ENCODE assay signal across 17 cellular contexts in genomic region chr5:149001154-149001553, GRCh38.
"Had no signal": no experiment of that assay in that cellular context is flagged by ENCODE, and none has a peak within 500 bp of the region (broad histone marks: within the 10 kb centered on the region; RNA-seq: fewer than 3 reads in every experiment).

No MANE protein-coding gene starts in this region.

- H3K9me3 Mint-ChIP-seq: activated CD4-positive, alpha-beta T cell treated with anti-CD3 and anti-CD28 coated beads, Interleukin-2, amount 10 ng/mL, durations not matched to agents 24 days and 14 days; stimulated activated memory B cell treated with anti-CD40 and anti-IgM and Interleukin-4, amounts not matched to agents 10 μg/mL and 1 μg/mL and 100 μg/mL, for 72 hours; T-helper 1 cell treated with Interleukin-12 subunit alpha and Interleukin-12 subunit beta and Interleukin-4 antibody, amounts not matched to agents 30 μg/mL and 1 μg/mL, for 36 hours; WTC11 had no signal

- H3K27me3 ChIP-seq: adrenal gland, brain microvascular endothelial cell, esophagus muscularis mucosa, heart right ventricle, pancreas, spleen, tibial artery, uterus had no signal

- H3K36me3 Mint-ChIP-seq: stimulated activated memory B cell treated with anti-CD40 and anti-IgM and Interleukin-4, amounts not matched to agents 10 μg/mL and 1 μg/mL and 100 μg/mL, for 72 hours; WTC11 had no signal

- H3K27me3 Mint-ChIP-seq: stimulated activated memory B cell treated with anti-CD40 and anti-IgM and Interleukin-4, amounts not matched to agents 10 μg/mL and 1 μg/mL and 100 μg/mL, for 72 hours had no signal

- H3K9me3 ChIP-seq: adrenal gland, esophagus muscularis mucosa, heart right ventricle, pancreas, spleen, tibial artery, uterus had no signal

- H3K36me3 ChIP-seq: adrenal gland, brain microvascular endothelial cell, esophagus muscularis mucosa, pancreas, spleen, tibial artery, uterus had no signal

- H3K4me3 ChIP-seq: adrenal gland, esophagus muscularis mucosa, heart right ventricle, pancreas, spleen, tibial artery, uterus had no signal

- DNase-seq: activated CD4-positive, alpha-beta T cell treated with anti-CD3 and anti-CD28 coated beads, Interleukin-2, amount 10 ng/mL, durations not matched to agents 24 days and 14 days; activated CD8-positive, alpha-beta memory T cell treated with anti-CD3 and anti-CD28 coated beads for 24 hours; activated naive CD4-positive, alpha-beta T cell treated with Interleukin-2 at 50 U/mL for 16 hours; adrenal gland; brain microvascular endothelial cell; heart right ventricle; left ventricle myocardium superior; pancreas; retina; spleen; stimulated activated CD4-positive, alpha-beta T cell treated with anti-CD3 and anti-CD28 coated beads, Interleukin-1b, Interleukin-23, amount 100 ng/mL, for 48 hours; tibial artery; uterus had no signal

- H3K4me3 Mint-ChIP-seq: activated CD4-positive, alpha-beta T cell treated with anti-CD3 and anti-CD28 coated beads, Interleukin-2, amount 10 ng/mL, durations not matched to agents 24 days and 14 days; stimulated activated memory B cell treated with anti-CD40 and anti-IgM and Interleukin-4, amounts not matched to agents 10 μg/mL and 1 μg/mL and 100 μg/mL, for 72 hours; T-helper 1 cell treated with Interleukin-12 subunit alpha and Interleukin-12 subunit beta and Interleukin-4 antibody, amounts not matched to agents 30 μg/mL and 1 μg/mL, for 36 hours; WTC11 had no signal

- H3K4me1 ChIP-seq: adrenal gland, pancreas, uterus had no signal

- ATAC-seq: stimulated activated memory B cell treated with anti-CD40 and anti-IgM and Interleukin-4, amounts not matched to agents 10 μg/mL and 1 μg/mL and 100 μg/mL, for 72 hours had no signal

- H3K27ac Mint-ChIP-seq: activated CD4-positive, alpha-beta T cell treated with anti-CD3 and anti-CD28 coated beads, Interleukin-2, amount 10 ng/mL, durations not matched to agents 24 days and 14 days; stimulated activated memory B cell treated with anti-CD40 and anti-IgM and Interleukin-4, amounts not matched to agents 10 μg/mL and 1 μg/mL and 100 μg/mL, for 72 hours; T-helper 1 cell treated with Interleukin-12 subunit alpha and Interleukin-12 subunit beta and Interleukin-4 antibody, amounts not matched to agents 30 μg/mL and 1 μg/mL, for 36 hours had no signal

- H3K27ac ChIP-seq: adrenal gland, esophagus muscularis mucosa, pancreas, spleen, tibial artery, uterus had no signal
